Comparison of ENCODE assay signal across 8 cellular contexts in the genomic region with DNA sequence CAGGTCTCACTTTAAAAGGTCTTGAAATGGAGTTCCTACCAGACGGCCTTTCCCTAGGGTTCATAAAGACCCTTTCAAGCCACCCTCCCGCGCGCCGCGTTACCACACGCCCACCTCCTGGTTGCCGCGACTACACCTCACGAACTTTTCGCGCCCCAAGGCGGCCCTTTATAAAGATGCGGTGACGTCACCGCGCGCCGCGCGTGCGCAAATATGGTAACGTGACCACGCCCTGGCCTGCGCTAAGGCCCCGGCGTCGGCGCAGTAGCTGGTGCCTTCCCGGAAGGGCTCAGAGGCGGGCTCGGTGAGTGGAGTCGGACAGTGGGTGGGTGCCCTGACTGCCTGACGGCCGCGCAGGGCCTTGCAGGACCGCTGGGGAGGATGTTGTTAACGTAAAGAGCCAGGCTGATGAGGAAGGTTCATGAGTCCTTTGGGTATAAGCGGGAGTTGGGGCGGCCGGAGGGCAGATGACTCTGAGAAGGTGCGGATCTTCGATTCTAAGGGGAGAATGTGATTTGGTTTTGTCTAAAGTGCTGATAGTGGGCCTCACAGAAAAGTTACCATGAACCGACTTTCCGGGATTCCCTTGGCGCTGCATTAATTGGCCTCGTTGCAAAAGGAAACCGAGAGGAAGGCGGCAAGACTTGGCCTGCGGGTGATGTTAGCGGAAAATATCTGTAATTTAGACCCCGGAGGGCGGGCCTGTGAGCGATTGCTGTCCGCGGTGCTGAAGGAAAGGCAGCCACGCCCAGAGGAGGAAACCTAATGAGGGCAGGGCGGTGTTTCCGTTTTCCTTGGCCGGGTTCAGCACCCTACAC. TPM values are rescaled to one million over a fixed set of nuclear protein-coding genes. Genes with fewer than 3 reads are reported as not detected.
DNase-seq lines count a peak whose midpoint lies in the region; ATAC-seq and TF ChIP-seq lines count a peak whose summit lies in the region.

No MANE protein-coding gene starts in this region.

- no peaks in the 10 kb centered on the region for H3K36me3 ChIP-seq in ectodermal cell (ENCODE audit: control insufficient read depth, insufficient read depth, low read length)

- CTCF ChIA-PET in activated CD8-positive, alpha-beta T cell treated with anti-CD3 and anti-CD28 coated beads for 36 hours (lab: Charles Lee) = no interaction called here

- POLR2A ChIA-PET in activated CD8-positive, alpha-beta T cell treated with anti-CD3 and anti-CD28 coated beads for 36 hours (lab: Charles Lee) = interaction anchor here (0.7 kb wide), 1 partner anchor 11 kb away, joined by 3 read pairs; no protein-coding TSS in a partner anchor

- H3K27me3 ChIP-seq in ectodermal cell (ENCODE audit: control insufficient read depth, insufficient read depth, low read length, poor library complexity, severe bottlenecking) = no peaks in the 10 kb centered on the region

- no peaks in the 10 kb centered on the region for H3K4me1 ChIP-seq in ectodermal cell (ENCODE audit: control insufficient read depth, insufficient read depth, low read length)

- H3K9me3 ChIP-seq in ectodermal cell (ENCODE audit: control insufficient read depth, low read length) = no peaks in the 10 kb centered on the region

- DNase-seq in NCI-H2196 treated with DMSO at 0.1 percent for 48 hours (lab: John Stamatoyannopoulos, UW; ENCODE audit: unreplicated experiment) = peak; percentile 41
- DNase-seq in activated CD8-positive, alpha-beta T cell treated with anti-CD3 and anti-CD28 coated beads for 36 hours = peak; percentile 76
- DNase-seq in lower leg skin (ENCODE audit: low spot score in 2 of 2) = peak; percentile 76 to 95
- peak; percentile 70 for DNase-seq in stimulated activated CD4-positive, alpha-beta T cell treated with anti-CD3 and anti-CD28 coated beads, Interleukin-4, amount 100 ng/mL, for 24 hours
- DNase-seq in GM19240 (ENCODE audit: insufficient read length, low spot score) = no peak

- H3K4me3 Mint-ChIP-seq in activated CD8-positive, alpha-beta T cell treated with anti-CD3 and anti-CD28 coated beads for 36 hours = peak overlapping the region; percentile 76

- H3K4me3 ChIP-seq in ectodermal cell (ENCODE audit: insufficient read depth, low read depth, low read length) (peak overlapping the region; percentile 58), lower leg skin (ENCODE audit: low read depth, poor library complexity, severe bottlenecking) (peak overlapping the region; percentile 42)

- peaks cover 10% of the 10 kb centered on the region for H3K4me1 Mint-ChIP-seq in activated CD8-positive, alpha-beta T cell treated with anti-CD3 and anti-CD28 coated beads for 36 hours (ENCODE audit: low read depth)

- peaks cover 43% of the 10 kb centered on the region for H3K27me3 Mint-ChIP-seq in activated CD8-positive, alpha-beta T cell treated with anti-CD3 and anti-CD28 coated beads for 36 hours

- TF ChIP-seq CTCF in activated CD8-positive, alpha-beta T cell treated with anti-CD3 and anti-CD28 coated beads for 36 hours (IDR thresholded peaks at IDR 0.05) = no peak
- no peak for TF ChIP-seq CTCF in lower leg skin (IDR thresholded peaks at IDR 0.05)

- H3K27ac Mint-ChIP-seq in activated CD8-positive, alpha-beta T cell treated with anti-CD3 and anti-CD28 coated beads for 36 hours = peak overlapping the region; percentile 90

- H3K36me3 Mint-ChIP-seq in activated CD8-positive, alpha-beta T cell treated with anti-CD3 and anti-CD28 coated beads for 36 hours (ENCODE audit: low read depth) = peaks cover 11% of the 10 kb centered on the region

- 1 to 2% methylated on average over 60 of the region's 60 CpGs for WGBS in ectodermal cell, 2 experiments
- 2% methylated on average over 45 to 46 of the region's 60 CpGs for WGBS in lower leg skin, 2 donors

- peak overlapping the region; percentile 52 for H3K27ac ChIP-seq in ectodermal cell (ENCODE audit: insufficient read depth, low read depth, low read length, poor library complexity, severe bottlenecking)

- intact Hi-C loops in activated CD8-positive, alpha-beta T cell treated with anti-CD3 and anti-CD28 coated beads for 36 hours (cut with micrococcal nuclease) = no loop called here
- intact Hi-C loops in lower leg skin (cut with DNase I; ENCODE audit: low total_unique reads) = no loop called here

- peaks cover 10% of the 10 kb centered on the region for H3K9me3 Mint-ChIP-seq in activated CD8-positive, alpha-beta T cell treated with anti-CD3 and anti-CD28 coated beads for 36 hours

- ATAC-seq in HG02885 (IDR thresholded peaks at IDR 0.05; ENCODE audit: poor library complexity, unreplicated experiment) = peak; percentile 99
- peak; percentile 95 for ATAC-seq in activated CD8-positive, alpha-beta T cell treated with anti-CD3 and anti-CD28 coated beads for 36 hours

- TF ChIP-seq POLR2A in GM15510 (IDR thresholded peaks at IDR 0.05; ENCODE audit: borderline replicate concordance, extremely low read depth, insufficient read length) = peak; percentile 44
- TF ChIP-seq POLR2A in lower leg skin (IDR thresholded peaks at IDR 0.05) = no peak

RNA-seq across cellular contexts. Expression of a gene that starts 54.4 kb away (rescaled TPM):
- total RNA-seq in activated CD8-positive, alpha-beta T cell treated with anti-CD3 and anti-CD28 coated beads for 36 hours = not detected
- polyA plus RNA-seq in ectodermal cell (2013, experiment 1 of 4) = 6.0 TPM
- polyA plus RNA-seq in ectodermal cell (2013, experiment 2 of 4) = 17.7 TPM
- polyA plus RNA-seq in ectodermal cell (2013, experiment 3 of 4) = 7.0 TPM
- 11.3 TPM for polyA plus RNA-seq in ectodermal cell (2013, experiment 4 of 4)
- not detected for total RNA-seq in lower leg skin
